14 cellular contexts compared by ENCODE assay signal in genomic region chr1:177286396-177286795, GRCh38.
"Had no signal": no experiment of that assay in that cellular context is flagged by ENCODE, and none has a peak within 500 bp of the region (broad histone marks: within the 10 kb centered on the region; RNA-seq: fewer than 3 reads in every experiment).

No MANE protein-coding gene starts in this region.

- H3K36me3 Mint-ChIP-seq: activated naive CD8-positive, alpha-beta T cell treated with anti-CD3 and anti-CD28 coated beads, Interleukin-2, amount 10 ng/mL, durations not matched to agents 7 days and 5 days; mesothelial cell of epicardium; neural progenitor cell; stimulated activated memory B cell treated with anti-CD40 and anti-IgM and Interleukin-4, amounts not matched to agents 10 μg/mL and 1 μg/mL and 100 μg/mL, for 72 hours had no signal

- H3K4me1 Mint-ChIP-seq: activated CD4-positive, alpha-beta T cell treated with anti-CD3 and anti-CD28 coated beads, Interleukin-2, amount 10 ng/mL, durations not matched to agents 7 days and 5 days; activated naive CD8-positive, alpha-beta T cell treated with anti-CD3 and anti-CD28 coated beads, Interleukin-2, amount 10 ng/mL, durations not matched to agents 7 days and 5 days; stimulated activated memory B cell treated with anti-CD40 and anti-IgM and Interleukin-4, amounts not matched to agents 10 μg/mL and 1 μg/mL and 100 μg/mL, for 72 hours had no signal

- H3K9me3 Mint-ChIP-seq: activated CD4-positive, alpha-beta T cell treated with anti-CD3 and anti-CD28 coated beads, Interleukin-2, amount 10 ng/mL, durations not matched to agents 7 days and 5 days; mesothelial cell of epicardium; neural progenitor cell; T-helper 2 cell treated with Interferon-gamma antibody and Interleukin-4, amounts not matched to agents 5 μg/mL and 100 μg/mL, for 36 hours had no signal

- H3K9me3 ChIP-seq: ovary, tibial artery had no signal

- H3K4me3 Mint-ChIP-seq: activated CD4-positive, alpha-beta T cell treated with anti-CD3 and anti-CD28 coated beads, Interleukin-2, amount 10 ng/mL, durations not matched to agents 7 days and 5 days; activated naive CD8-positive, alpha-beta T cell treated with anti-CD3 and anti-CD28 coated beads, Interleukin-2, amount 10 ng/mL, durations not matched to agents 7 days and 5 days; mesothelial cell of epicardium; neural progenitor cell; stimulated activated memory B cell treated with anti-CD40 and anti-IgM and Interleukin-4, amounts not matched to agents 10 μg/mL and 1 μg/mL and 100 μg/mL, for 72 hours; T-helper 2 cell treated with Interferon-gamma antibody and Interleukin-4, amounts not matched to agents 5 μg/mL and 100 μg/mL, for 36 hours had no signal

- H3K27ac ChIP-seq: neural progenitor cell, ovary, tibial artery had no signal

- H3K4me1 ChIP-seq: tibial artery had no signal

- DNase-seq: activated CD4-positive, alpha-beta T cell treated with anti-CD3 and anti-CD28 coated beads, Interleukin-2, amount 10 ng/mL, durations not matched to agents 7 days and 5 days; activated CD4-positive, CD25-positive, alpha-beta regulatory T cell; activated CD8-positive, alpha-beta memory T cell treated with anti-CD3 and anti-CD28 coated beads, Interleukin-2, amount 50 U/mL, for 48 hours; activated naive CD8-positive, alpha-beta T cell treated with anti-CD3 and anti-CD28 coated beads, Interleukin-2, amount 10 ng/mL, durations not matched to agents 7 days and 5 days; anterior cingulate cortex; erythroblast; foreskin melanocyte; head of caudate nucleus; ovary; tibial artery had no signal

- H3K27me3 Mint-ChIP-seq: activated CD4-positive, alpha-beta T cell treated with anti-CD3 and anti-CD28 coated beads, Interleukin-2, amount 10 ng/mL, durations not matched to agents 7 days and 5 days; activated naive CD8-positive, alpha-beta T cell treated with anti-CD3 and anti-CD28 coated beads, Interleukin-2, amount 10 ng/mL, durations not matched to agents 7 days and 5 days; stimulated activated memory B cell treated with anti-CD40 and anti-IgM and Interleukin-4, amounts not matched to agents 10 μg/mL and 1 μg/mL and 100 μg/mL, for 72 hours had no signal

- H3K36me3 ChIP-seq: neural progenitor cell, ovary, tibial artery had no signal

- H3K4me3 ChIP-seq: neural progenitor cell, ovary, tibial artery had no signal

- H3K9ac ChIP-seq: neural progenitor cell had no signal

- ATAC-seq: stimulated activated memory B cell treated with anti-CD40 and anti-IgM and Interleukin-4, amounts not matched to agents 10 μg/mL and 1 μg/mL and 100 μg/mL, for 72 hours had no signal

- H3K27me3 ChIP-seq: neural progenitor cell, ovary, tibial artery had no signal

- H3K27ac Mint-ChIP-seq: activated CD4-positive, alpha-beta T cell treated with anti-CD3 and anti-CD28 coated beads, Interleukin-2, amount 10 ng/mL, durations not matched to agents 7 days and 5 days; activated naive CD8-positive, alpha-beta T cell treated with anti-CD3 and anti-CD28 coated beads, Interleukin-2, amount 10 ng/mL, durations not matched to agents 7 days and 5 days; mesothelial cell of epicardium; neural progenitor cell; stimulated activated memory B cell treated with anti-CD40 and anti-IgM and Interleukin-4, amounts not matched to agents 10 μg/mL and 1 μg/mL and 100 μg/mL, for 72 hours; T-helper 2 cell treated with Interferon-gamma antibody and Interleukin-4, amounts not matched to agents 5 μg/mL and 100 μg/mL, for 36 hours had no signal

- H3K4me2 ChIP-seq: neural progenitor cell had no signal

- H2AFZ ChIP-seq: neural progenitor cell had no signal
